Comparison of ENCODE assay signal across 28 cellular contexts in genomic region chr5:87906962-87907361, GRCh38.
"Had no signal": no experiment of that assay in that cellular context is flagged by ENCODE, and none has a peak within 500 bp of the region (broad histone marks: within the 10 kb centered on the region; RNA-seq: fewer than 3 reads in every experiment).

No MANE protein-coding gene starts in this region.

- DNase-seq: activated B cell treated with CpG ODN at 0.5 μM for 24 hours; activated CD4-positive, alpha-beta T cell treated with anti-CD3 and anti-CD28 coated beads for 48 hours; activated CD4-positive, alpha-beta T cell treated with anti-CD3 and anti-CD28 coated beads, Interleukin-2, amount 50 U/mL, for 1 hour; activated CD4-positive, alpha-beta T cell treated with anti-CD3 and anti-CD28 coated beads, Interleukin-2, amount 50 U/mL, for 48 hours; activated CD8-positive, alpha-beta memory T cell treated with anti-CD3 and anti-CD28 coated beads for 24 hours; activated CD8-positive, alpha-beta T cell treated with anti-CD3 and anti-CD28 coated beads for 36 hours; activated effector memory CD4-positive, alpha-beta T cell treated with Interleukin-2 at 50 U/mL for 16 hours; activated gamma-delta T cell treated with Interleukin-2 at 50 U/mL for 16 hours; activated naive CD4-positive, alpha-beta T cell treated with anti-CD3 and anti-CD28 coated beads, Interleukin-2, amount 50 U/mL, for 16 hours; activated naive CD4-positive, alpha-beta T cell treated with Interleukin-2 at 50 U/mL for 16 hours; activated T-cell treated with anti-CD3 and anti-CD28 coated beads, Interleukin-2, amount 50 U/mL, for 4 hours; amygdala; aorta; body of pancreas; caudate nucleus; colonic mucosa; effector CD8-positive, alpha-beta T cell; foreskin fibroblast; gastrocnemius medialis; glutamatergic neuron; heart left ventricle; T-helper 1 cell; T-helper 17 cell; T1000; WERI-Rb-1 had no signal

- H3K4me1 ChIP-seq: body of pancreas, colonic mucosa, gastrocnemius medialis, heart left ventricle had no signal

- H3K27me3 ChIP-seq: body of pancreas, colonic mucosa, gastrocnemius medialis, heart left ventricle had no signal

- ATAC-seq: activated CD4-positive, CD25-positive, alpha-beta regulatory T cell treated with anti-CD3 and anti-CD28 coated beads, Interleukin-2, amount 50 U/mL, for 24 hours; activated CD8-positive, alpha-beta T cell treated with anti-CD3 and anti-CD28 coated beads for 36 hours; activated T-cell treated with anti-CD3 and anti-CD28 coated beads, Interleukin-2, amount 50 U/mL, for 4 hours; activated T-helper 17 cell treated with anti-CD3 and anti-CD28 coated beads, Interleukin-2, amount 50 U/mL, for 72 hours; body of pancreas; esophagus mucosa; gastrocnemius medialis; heart left ventricle; T-helper 17 cell had no signal

- H3K4me3 ChIP-seq: body of pancreas, colonic mucosa, gastrocnemius medialis, heart left ventricle had no signal

- H3K36me3 ChIP-seq: colonic mucosa, gastrocnemius medialis, heart left ventricle, WERI-Rb-1 had no signal

- H3K9me3 ChIP-seq: body of pancreas, colonic mucosa, gastrocnemius medialis, heart left ventricle had no signal

- H3K27ac ChIP-seq: body of pancreas, colonic mucosa, gastrocnemius medialis, heart left ventricle, WERI-Rb-1 had no signal
